8 cellular contexts compared by ENCODE assay signal in the genomic region with DNA sequence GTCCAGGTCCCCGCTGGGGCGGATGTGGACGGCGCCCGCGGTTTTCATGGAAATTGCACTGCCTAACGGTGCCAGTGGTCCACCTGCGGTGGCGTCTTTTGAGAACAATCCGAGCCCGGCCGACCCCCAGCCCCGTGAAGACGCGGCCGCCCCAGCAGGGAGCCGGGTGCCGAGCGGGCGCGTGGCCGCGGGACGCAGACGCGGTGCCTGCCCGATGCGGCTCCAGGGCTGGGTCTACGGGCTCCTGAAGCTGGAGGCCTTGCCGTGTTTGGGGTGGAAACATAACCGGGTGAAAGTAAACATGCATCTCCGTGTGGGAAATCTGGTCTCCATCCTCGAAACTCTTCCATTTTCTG. TPM values are rescaled to one million over a fixed set of nuclear protein-coding genes. Genes with fewer than 3 reads are reported as not detected.
DNase-seq lines count a peak whose midpoint lies in the region; ATAC-seq lines count a peak whose summit lies in the region.

No MANE protein-coding gene starts in this region.

- no peaks in the 10 kb centered on the region for H3K27me3 Mint-ChIP-seq in CD4-positive, CD25-positive, alpha-beta regulatory T cell
- no peaks in the 10 kb centered on the region for H3K27me3 Mint-ChIP-seq in activated naive CD8-positive, alpha-beta T cell treated with anti-CD3 and anti-CD28 coated beads for 36 hours

- DNase-seq in CD4-positive, CD25-positive, alpha-beta regulatory T cell = no peak
- no peak for DNase-seq in activated naive CD8-positive, alpha-beta T cell treated with anti-CD3 and anti-CD28 coated beads for 36 hours
- peak; percentile 33 to 64 (median 61) for DNase-seq in right cardiac atrium
- no peak for DNase-seq in pons (ENCODE audit: low spot score)
- DNase-seq in T-helper 9 cell = no peak

- peaks cover 43% of the 10 kb centered on the region for H3K4me1 ChIP-seq in CD4-positive, CD25-positive, alpha-beta regulatory T cell (ENCODE audit: control insufficient read depth, insufficient read depth, low read length, poor library complexity, severe bottlenecking)
- peaks cover 3% of the 10 kb centered on the region for H3K4me1 ChIP-seq in right cardiac atrium (ENCODE audit: control insufficient read depth, insufficient read depth, low read length)

- no peaks in the 10 kb centered on the region for H3K36me3 Mint-ChIP-seq in CD4-positive, CD25-positive, alpha-beta regulatory T cell
- H3K36me3 Mint-ChIP-seq in activated naive CD8-positive, alpha-beta T cell treated with anti-CD3 and anti-CD28 coated beads for 36 hours = peaks cover 12% of the 10 kb centered on the region

- H3K36me3 ChIP-seq in CD4-positive, CD25-positive, alpha-beta regulatory T cell (ENCODE audit: control insufficient read depth, insufficient read depth, low read length) = no peaks in the 10 kb centered on the region

- H3K4me1 Mint-ChIP-seq in CD4-positive, CD25-positive, alpha-beta regulatory T cell = peaks cover 19 to 51% (median 37%) of the 10 kb centered on the region in 4 donors
- H3K4me1 Mint-ChIP-seq in activated naive CD8-positive, alpha-beta T cell treated with anti-CD3 and anti-CD28 coated beads for 36 hours = peaks cover 44% of the 10 kb centered on the region

- peak overlapping the region; percentile 80 for H3K27ac ChIP-seq in CD4-positive, CD25-positive, alpha-beta regulatory T cell (ENCODE audit: insufficient read depth, low read length, poor library complexity, severe bottlenecking)
- no peak overlapping the region for H3K27ac ChIP-seq in right cardiac atrium (ENCODE audit: low read length)
- peak overlapping the region; percentile 23 to 90 (median 80) for H3K27ac ChIP-seq in skin epidermis

- intact Hi-C loops in right cardiac atrium (cut with DNase I) = loop anchor here in 2 of 4 donors (10.0 kb wide), 2 partner anchors 120 to 130 kb away; no protein-coding TSS in a partner anchor

- ATAC-seq in CD4-positive, CD25-positive, alpha-beta regulatory T cell (ENCODE audit: low read depth in 2 of 2) = peak; percentile 11 to 17
- ATAC-seq in GM19395 (IDR thresholded peaks at IDR 0.05; ENCODE audit: unreplicated experiment) (peak; percentile 39), HG03460 (IDR thresholded peaks at IDR 0.05; ENCODE audit: unreplicated experiment) (peak; percentile 34), right cardiac atrium (peak; percentile 52 to 59)

- H3K27ac Mint-ChIP-seq in CD4-positive, CD25-positive, alpha-beta regulatory T cell = peak overlapping the region; percentile 70 to 97 (median 96)
- H3K27ac Mint-ChIP-seq in activated naive CD8-positive, alpha-beta T cell treated with anti-CD3 and anti-CD28 coated beads for 36 hours = peak overlapping the region; percentile 88

- peak overlapping the region; percentile 93 for H3K4me3 ChIP-seq in CD4-positive, CD25-positive, alpha-beta regulatory T cell (ENCODE audit: low read depth, low read length)
- H3K4me3 ChIP-seq in right cardiac atrium (ENCODE audit: low read length) (peak overlapping the region; percentile 64), skin epidermis (peak overlapping the region; percentile 59 to 88 (median 78))

- H3K4me3 Mint-ChIP-seq in CD4-positive, CD25-positive, alpha-beta regulatory T cell = peak overlapping the region; percentile 91 to 97 (median 96)
- peak overlapping the region; percentile 90 for H3K4me3 Mint-ChIP-seq in activated naive CD8-positive, alpha-beta T cell treated with anti-CD3 and anti-CD28 coated beads for 36 hours

- 1% methylated on average over 33 of the region's 33 CpGs for WGBS in right cardiac atrium

- H3K9me3 Mint-ChIP-seq in CD4-positive, CD25-positive, alpha-beta regulatory T cell = peaks cover 0 to 7% (median 0%) of the 10 kb centered on the region in 7 donors
- peaks cover 7% of the 10 kb centered on the region for H3K9me3 Mint-ChIP-seq in activated naive CD8-positive, alpha-beta T cell treated with anti-CD3 and anti-CD28 coated beads for 36 hours

- peaks cover 4 to 6% of the 10 kb centered on the region in 2 experiments for H3K9me3 ChIP-seq in CD4-positive, CD25-positive, alpha-beta regulatory T cell (ENCODE audit: control insufficient read depth in 2 of 2, low read length in 2 of 2)
- H3K9me3 ChIP-seq in right cardiac atrium (ENCODE audit: control insufficient read depth, low read length) = no peaks in the 10 kb centered on the region

- H3K27me3 ChIP-seq in CD4-positive, CD25-positive, alpha-beta regulatory T cell (ENCODE audit: control insufficient read depth, insufficient read depth, low read length) = no peaks in the 10 kb centered on the region
- no peaks in the 10 kb centered on the region for H3K27me3 ChIP-seq in right cardiac atrium (ENCODE audit: control insufficient read depth, insufficient read depth)

RNA-seq across cellular contexts. Expression of gene INPP4A, which starts 0.5 kb away (rescaled TPM):
- 106 TPM for total RNA-seq in CD4-positive, CD25-positive, alpha-beta regulatory T cell
- polyA plus RNA-seq in CD4-positive, CD25-positive, alpha-beta regulatory T cell = 10 to 100 TPM; 27.9 to 36.3 (median 30.7) TPM
- 10 to 100 TPM; 31.6 to 31.9 TPM for total RNA-seq in activated naive CD8-positive, alpha-beta T cell treated with anti-CD3 and anti-CD28 coated beads for 36 hours
- total RNA-seq in right cardiac atrium = 10 to 100 TPM; 15.7 to 18.1 (median 15.8) TPM
- polyA plus RNA-seq in right cardiac atrium = 5.1 TPM

Comparison
In these comparisons a context has a peak if more than half of its experiments do, and no peak if none do; other contexts are left out.
1. DNase-seq: peak in right cardiac atrium (3 of 3); none in CD4-positive, CD25-positive, alpha-beta regulatory T cell (0 of 3), activated naive CD8-positive, alpha-beta T cell treated with anti-CD3 and anti-CD28 coated beads for 36 hours (single experiment), pons (single experiment) and T-helper 9 cell (single experiment).
2. Peak in every context shown above with its lines, with median percentiles within 50 percentile points of each other: ATAC-seq and H3K4me3 ChIP-seq.